In the genomic region with DNA sequence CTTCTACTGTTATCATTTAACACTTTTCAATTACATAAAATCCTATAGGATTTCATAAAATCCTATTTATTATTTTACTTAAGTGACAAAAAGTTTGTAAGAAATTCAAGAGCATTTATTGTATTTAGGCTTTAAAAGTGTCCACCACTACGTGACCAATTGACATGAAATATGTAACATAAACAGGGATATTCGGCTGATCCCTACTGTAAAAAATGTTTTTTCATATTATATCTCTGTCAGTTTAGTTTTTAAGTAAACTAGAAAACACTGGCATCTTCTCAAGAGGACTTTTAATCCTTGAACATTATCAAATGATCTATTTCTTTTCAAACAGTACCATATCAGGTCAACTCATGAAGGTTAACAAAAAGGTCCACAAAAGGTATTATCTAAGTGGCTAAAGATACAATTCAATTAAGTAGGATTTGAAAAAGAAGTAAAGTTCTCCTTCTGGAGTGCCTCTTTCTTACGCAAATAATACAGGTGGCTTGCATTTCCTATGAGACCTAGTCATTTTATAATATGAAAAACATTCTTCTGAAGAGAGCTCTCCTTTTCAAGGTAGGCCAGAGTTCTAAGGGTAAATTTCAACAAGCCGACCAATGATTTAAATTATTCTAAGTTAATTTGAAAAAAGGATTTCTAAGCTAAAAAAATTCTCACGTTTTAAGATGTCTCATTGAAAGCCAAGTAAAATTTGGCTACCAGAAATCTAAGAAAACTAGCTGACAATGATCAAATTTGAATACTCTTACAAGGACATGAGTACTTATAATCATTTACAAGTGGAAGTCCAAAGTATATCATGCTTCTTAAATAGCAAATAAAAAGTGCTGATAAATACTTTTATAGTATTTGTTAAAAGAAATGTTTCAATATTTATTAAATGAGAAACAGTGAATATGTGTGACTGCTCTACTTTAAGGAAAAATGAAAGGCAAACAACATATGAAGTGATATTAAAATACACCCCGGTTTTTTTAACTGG, we compare ENCODE assay signal across 8 cellular contexts.
DNase-seq lines count a peak whose midpoint lies in the region; ATAC-seq and TF ChIP-seq lines count a peak whose summit lies in the region.

No MANE protein-coding gene starts in this region.

- peaks cover 20% of the 10 kb centered on the region for H4K20me1 ChIP-seq in neural progenitor cell (ENCODE audit: low read depth)

- no peaks in the 10 kb centered on the region for H3K36me3 ChIP-seq in ES-I3 (ENCODE audit: insufficient read depth, low read length)
- no peaks in the 10 kb centered on the region for H3K36me3 ChIP-seq in neural progenitor cell

- H3K27ac ChIP-seq in neural progenitor cell = peak overlapping the region; percentile 95

- no peaks in the 10 kb centered on the region for H3K9me3 ChIP-seq in ES-I3 (ENCODE audit: control insufficient read depth, insufficient read depth, low read length)
- no peaks in the 10 kb centered on the region for H3K9me3 ChIP-seq in neural progenitor cell (ENCODE audit: low read depth)

- peak overlapping the region; percentile 68 for H3K4me3 ChIP-seq in neural progenitor cell

- no peaks in the 10 kb centered on the region for H3K9me3 Mint-ChIP-seq in effector memory CD8-positive, alpha-beta T cell
- no peaks in the 10 kb centered on the region for H3K9me3 Mint-ChIP-seq in neural progenitor cell

- peaks cover 91% of the 10 kb centered on the region for H3K79me2 ChIP-seq in neural progenitor cell (ENCODE audit: low read depth)

- H3K4me1 Mint-ChIP-seq in effector memory CD8-positive, alpha-beta T cell (ENCODE audit: low read depth in 2 of 2) = peaks cover 11 to 16% of the 10 kb centered on the region in 2 donors
- peaks cover 20% of the 10 kb centered on the region for H3K4me1 Mint-ChIP-seq in neural progenitor cell

- no peaks in the 10 kb centered on the region for H3K27me3 ChIP-seq in neural progenitor cell

- TF ChIP-seq CTCF in neural progenitor cell (IDR thresholded peaks at IDR 0.05) = no peak

- H3K9ac ChIP-seq in ES-I3 (ENCODE audit: low read depth, low read length) (peak overlapping the region; percentile 70), neural progenitor cell (peak overlapping the region; percentile 73)

- no peaks in the 10 kb centered on the region for H3K4me1 ChIP-seq in ES-I3 (ENCODE audit: insufficient read depth, low read length)
- peaks cover 33% of the 10 kb centered on the region for H3K4me1 ChIP-seq in neural progenitor cell

- ATAC-seq in effector memory CD8-positive, alpha-beta T cell (replicated peaks) = no peak
- ATAC-seq in GM21360 (IDR thresholded peaks at IDR 0.05; ENCODE audit: unreplicated experiment) (no peak), GM18868 (IDR thresholded peaks at IDR 0.05; ENCODE audit: unreplicated experiment) (no peak)

- peak overlapping the region; percentile 86 for H3K4me2 ChIP-seq in neural progenitor cell

- H3K27me3 Mint-ChIP-seq in effector memory CD8-positive, alpha-beta T cell = no peaks in the 10 kb centered on the region
- no peaks in the 10 kb centered on the region for H3K27me3 Mint-ChIP-seq in neural progenitor cell (ENCODE audit: insufficient read depth, low read depth)

- H3K36me3 Mint-ChIP-seq in effector memory CD8-positive, alpha-beta T cell (ENCODE audit: insufficient read depth) = peaks cover 43% of the 10 kb centered on the region
- H3K36me3 Mint-ChIP-seq in neural progenitor cell = peaks cover 9% of the 10 kb centered on the region

- H3K4me3 Mint-ChIP-seq in effector memory CD8-positive, alpha-beta T cell = peak overlapping the region; percentile 91 to 94
- peak overlapping the region; percentile 98 for H3K4me3 Mint-ChIP-seq in neural progenitor cell

- H3F3A ChIP-seq in neural progenitor cell (ENCODE audit: low read depth) = peaks cover 39% of the 10 kb centered on the region

- no peak overlapping the region for H2AFZ ChIP-seq in neural progenitor cell (replicated peaks)

- H3K27ac Mint-ChIP-seq in effector memory CD8-positive, alpha-beta T cell = peak overlapping the region; percentile 49 to 98
- peak overlapping the region; percentile 63 for H3K27ac Mint-ChIP-seq in neural progenitor cell

- DNase-seq in NCI-H69 (lab: John Stamatoyannopoulos, UW) = peak; percentile 6
- DNase-seq in effector memory CD8-positive, alpha-beta T cell = no peak
- peak; percentile 8 for DNase-seq in neural progenitor cell (ENCODE audit: low spot score)
- DNase-seq in activated effector memory CD4-positive, alpha-beta T cell treated with anti-CD3 and anti-CD28 coated beads, Interleukin-2, amount 50 U/mL, for 16 hours = no peak
- DNase-seq in NCI-H510A treated with DMSO at 0.1 percent for 48 hours (lab: John Stamatoyannopoulos, UW) = no peak

Comparison
In these comparisons a context has a peak if more than half of its experiments do, and no peak if none do; other contexts are left out.
1. DNase-seq: peak in NCI-H69 (single experiment) and neural progenitor cell (single experiment); none in effector memory CD8-positive, alpha-beta T cell (0 of 3), activated effector memory CD4-positive, alpha-beta T cell treated with anti-CD3 and anti-CD28 coated beads, Interleukin-2, amount 50 U/mL, for 16 hours (single experiment) and NCI-H510A treated with DMSO at 0.1 percent for 48 hours (single experiment).